ENCODE assay signal across 8 cellular contexts in genomic region chr19:4636151-4636717, GRCh38. TPM values are rescaled to one million over a fixed set of nuclear protein-coding genes. Genes with fewer than 3 reads are reported as not detected.
DNase-seq lines count a peak whose midpoint lies in the region; ATAC-seq and TF ChIP-seq lines count a peak whose summit lies in the region.

No MANE protein-coding gene starts in this region.

- H3K9me3 Mint-ChIP-seq in WTC11: no peaks in the 10 kb centered on the region

- POLR2A ChIA-PET in WTC11 (lab: Charles Lee): interaction anchor here (1.1 to 1.5 kb wide), 2 partner anchors 52 to 60 kb away, joined by 3 to 6 read pairs; no protein-coding TSS in a partner anchor

- no peaks in the 10 kb centered on the region for H3K27me3 ChIP-seq in GM06990 (replicated peaks; ENCODE audit: control insufficient read depth, insufficient read depth, low read length)
- no peaks in the 10 kb centered on the region for H3K27me3 ChIP-seq in kidney epithelial cell (ENCODE audit: control insufficient read depth, insufficient read depth, low read length)

- peak overlapping the region; percentile 65 for H3K4me3 Mint-ChIP-seq in WTC11

- TF ChIP-seq CTCF in GM06990 (IDR thresholded peaks at IDR 0.05; ENCODE audit: insufficient read depth, low read length, poor library complexity, severe bottlenecking): peak; percentile 75
- TF ChIP-seq CTCF in NB4 (IDR thresholded peaks at IDR 0.05; ENCODE audit: low read depth, low read length): peak; percentile 32
- peak; percentile 94 for TF ChIP-seq CTCF in WTC11 (IDR thresholded peaks at IDR 0.05)
- TF ChIP-seq CTCF in kidney epithelial cell (IDR thresholded peaks at IDR 0.05; ENCODE audit: insufficient read depth, low read length, poor library complexity, severe bottlenecking): peak; percentile 75

- no peak overlapping the region for H3K27ac Mint-ChIP-seq in WTC11

- H3K4me1 Mint-ChIP-seq in WTC11: peaks cover 20% of the 10 kb centered on the region

- no peaks in the 10 kb centered on the region for H3K36me3 Mint-ChIP-seq in WTC11

- no peak for TF ChIP-seq POLR2A in NB4 (IDR thresholded peaks at IDR 0.05; ENCODE audit: extremely low read depth, insufficient read length)

- ATAC-seq in WTC11 (peak; percentile 42), HG03469 (IDR thresholded peaks at IDR 0.05; ENCODE audit: unreplicated experiment) (no peak), GM18519 (IDR thresholded peaks at IDR 0.05; ENCODE audit: low FRiP score, unreplicated experiment) (no peak)

- no peak overlapping the region for H3K27ac ChIP-seq in caudate nucleus (ENCODE audit: low read depth, low read length)

- CTCF ChIA-PET in WTC11 (lab: Charles Lee): interaction anchor here (0.6 to 3.4 kb wide), 49 partner anchors 8 to 284 kb away, joined by 3 to 217 read pairs (median 5); partner anchors contain the start of genes CHAF1A, HDGFL2, LRG1 and MYDGF

- H3K36me3 ChIP-seq in GM06990 (ENCODE audit: control insufficient read depth, insufficient read depth, low read length): no peaks in the 10 kb centered on the region
- no peaks in the 10 kb centered on the region for H3K36me3 ChIP-seq in kidney epithelial cell (ENCODE audit: control insufficient read depth, insufficient read depth, low read length)

- H3K27me3 Mint-ChIP-seq in WTC11 (ENCODE audit: low read depth): peaks cover 54% of the 10 kb centered on the region

- peak; percentile 76 for DNase-seq in GM06990 (ENCODE audit: extremely low read depth, insufficient read length)
- peak; percentile 58 for DNase-seq in NB4 (ENCODE audit: low read depth)
- DNase-seq in WTC11 (ENCODE audit: low spot score): peak; percentile 85
- DNase-seq in caudate nucleus (lab: John Stamatoyannopoulos, UW): peak in 32 of 61 donors; percentile 6 to 55 (median 26)
- no peak for DNase-seq in kidney epithelial cell (ENCODE audit: low read depth)
- DNase-seq in stimulated activated CD4-positive, alpha-beta T cell treated with anti-CD3 and anti-CD28 coated beads, Interleukin-1b, Interleukin-23, amount 100 ng/mL, for 4 hours (ENCODE audit: low read depth in 2 of 2): peak; percentile 76 to 80

- peak overlapping the region; percentile 54 for H3K4me3 ChIP-seq in GM06990 (replicated peaks; ENCODE audit: low read depth, low read length)
- H3K4me3 ChIP-seq in NB4 (ENCODE audit: low read depth, low read length): no peak overlapping the region
- H3K4me3 ChIP-seq in kidney epithelial cell (ENCODE audit: low read depth, low read length): peak overlapping the region; percentile 48

TF ChIP-seq in WTC11, 78 proteins besides CTCF, POLR2A, EP300 and RAD21 (continues in another document):
- TF ChIP-seq SP1 (CRISPR knock-in tag; conservative IDR thresholded peaks at IDR 0.05) (peak; percentile 32; the same call in 1 of the 2 replicates), ZNF263 (CRISPR knock-in tag; IDR thresholded peaks at IDR 0.05; ENCODE audit: low read depth) (no peak), PREB (CRISPR knock-in tag; IDR thresholded peaks at IDR 0.05; ENCODE audit: borderline replicate concordance) (no peak), ZNF317 (CRISPR knock-in tag; IDR thresholded peaks at IDR 0.05; ENCODE audit: borderline replicate concordance, low read depth) (no peak), ZNF219 (CRISPR knock-in tag; IDR thresholded peaks at IDR 0.05; ENCODE audit: borderline replicate concordance) (no peak), ZNF512 (CRISPR knock-in tag; IDR thresholded peaks at IDR 0.05; ENCODE audit: borderline replicate concordance) (no peak), ARID4B (CRISPR knock-in tag; IDR thresholded peaks at IDR 0.05; ENCODE audit: borderline replicate concordance) (no peak), TP53 (CRISPR knock-in tag; IDR thresholded peaks at IDR 0.05) (no peak), ZNF416 (CRISPR knock-in tag; IDR thresholded peaks at IDR 0.05) (no peak), JUN (CRISPR knock-in tag; IDR thresholded peaks at IDR 0.05) (no peak), PRDM15 (CRISPR knock-in tag; IDR thresholded peaks at IDR 0.05) (no peak), ZNF423 (CRISPR knock-in tag; IDR thresholded peaks at IDR 0.05) (no peak), ETV6 (CRISPR knock-in tag; IDR thresholded peaks at IDR 0.05) (no peak), GRHL2 (CRISPR knock-in tag; IDR thresholded peaks at IDR 0.05; ENCODE audit: insufficient replicate concordance, severe bottlenecking) (no peak)

RNA-seq across cellular contexts. Expression of gene TNFAIP8L1, which starts 3.1 kb away (rescaled TPM):
- 8.3 to 8.7 TPM (median 8.6 TPM) in 3 replicates for total RNA-seq in WTC11 (2021)
- 0.75 and 1.2 TPM in 2 replicates for total RNA-seq in kidney epithelial cell

RNA-seq across cellular contexts. Expression of gene MYDGF, which starts 33.9 kb away (rescaled TPM):
- total RNA-seq in WTC11 (2021) (54.2 to 59.1 TPM (median 58.2 TPM) in 3 replicates), kidney epithelial cell (148 and 173 TPM in 2 replicates)

Comparison
In these comparisons a context has a peak if more than half of its experiments do, and no peak if none do; other contexts are left out.
1. CTCF ChIP-seq: peak in every context shown above with its lines; median percentile 94 in WTC11; 75 in GM06990; 75 in kidney epithelial cell; 32 in NB4.